ENCODE assay signal across 19 cellular contexts in genomic region chrX:108022491-108023089, GRCh38. TPM values are rescaled to one million over a fixed set of nuclear protein-coding genes. Genes with fewer than 3 reads are reported as not detected.
DNase-seq lines count a peak whose midpoint lies in the region; TF ChIP-seq lines count a peak whose summit lies in the region.
"Had no signal": no experiment of that assay in that cellular context is flagged by ENCODE, and none has a peak within 500 bp of the region (broad histone marks: within the 10 kb centered on the region; RNA-seq: fewer than 3 reads in every experiment).

No MANE protein-coding gene starts in this region.

- no peak overlapping the region for H3K9ac ChIP-seq in mammary epithelial cell (ENCODE audit: insufficient read depth, low read length)
- H3K9ac ChIP-seq: KMS-11 had no signal

- H3K27ac Mint-ChIP-seq in MCF 10A (ENCODE audit: low read depth, unreplicated experiment): no peak overlapping the region
- peak overlapping the region; percentile 81 for H3K27ac Mint-ChIP-seq in stimulated activated naive CD8-positive, alpha-beta T cell treated with anti-CD3 and anti-CD28 coated beads, Interleukin-15, Interleukin-2, amounts not matched to agents 100 ng/mL and 50 ng/mL, for 24 hours

- H3K4me3 ChIP-seq in mammary epithelial cell (replicated peaks in 1 of 3; ENCODE audit: insufficient read depth in 1 of 3, low read depth in 2 of 3, low read length in 3 of 3) (no peak overlapping the region), SJSA1 (no peak overlapping the region), vagina (no peak overlapping the region)
- H3K4me3 ChIP-seq: body of pancreas, esophagus muscularis mucosa, right atrium auricular region had no signal

- no peak overlapping the region for H3K4me3 Mint-ChIP-seq in MCF 10A (ENCODE audit: unreplicated experiment)
- H3K4me3 Mint-ChIP-seq in stimulated activated naive CD8-positive, alpha-beta T cell treated with anti-CD3 and anti-CD28 coated beads, Interleukin-15, Interleukin-2, amounts not matched to agents 100 ng/mL and 50 ng/mL, for 24 hours: peak overlapping the region; percentile 47

- intact Hi-C loops in mammary epithelial cell (cut with micrococcal nuclease) (no loop called here), MCF 10A (cut with micrococcal nuclease) (no loop called here), vagina (cut with DNase I) (no loop called here)

- no peaks in the 10 kb centered on the region for H4K20me1 ChIP-seq in mammary epithelial cell (ENCODE audit: insufficient read depth, low read length)

- peak overlapping the region; percentile 9 for H2AFZ ChIP-seq in mammary epithelial cell (ENCODE audit: low read depth, low read length)

- BruUV-seq in mammary epithelial cell (replicated peaks; lab: Mats Ljungman, UMichigan): no TSS peak
- BruUV-seq in MCF 10A (replicated peaks; lab: Mats Ljungman, UMichigan): no TSS peak

- H3K27me3 ChIP-seq in mammary epithelial cell (ENCODE audit: insufficient read depth, low read length): no peaks in the 10 kb centered on the region
- H3K27me3 ChIP-seq in SJSA1 (replicated peaks): no peaks in the 10 kb centered on the region
- H3K27me3 ChIP-seq in vagina: no peaks in the 10 kb centered on the region
- H3K27me3 ChIP-seq: body of pancreas, right atrium auricular region had no signal

- H3K9me3 ChIP-seq in mammary epithelial cell (replicated peaks; ENCODE audit: insufficient read depth, low read length): no peaks in the 10 kb centered on the region
- H3K9me3 ChIP-seq in SJSA1 (replicated peaks): no peaks in the 10 kb centered on the region
- H3K9me3 ChIP-seq in vagina: no peaks in the 10 kb centered on the region
- H3K9me3 ChIP-seq: body of pancreas, esophagus muscularis mucosa, right atrium auricular region had no signal

- H3K36me3 ChIP-seq in mammary epithelial cell (ENCODE audit: insufficient read depth, low read length) (no peaks in the 10 kb centered on the region), SJSA1 (no peaks in the 10 kb centered on the region), vagina (no peaks in the 10 kb centered on the region)
- H3K36me3 ChIP-seq: esophagus muscularis mucosa, right atrium auricular region had no signal

- H3K4me1 Mint-ChIP-seq in MCF 10A (ENCODE audit: insufficient read depth, unreplicated experiment): no peaks in the 10 kb centered on the region
- peaks cover 77% of the 10 kb centered on the region for H3K4me1 Mint-ChIP-seq in stimulated activated naive CD8-positive, alpha-beta T cell treated with anti-CD3 and anti-CD28 coated beads, Interleukin-15, Interleukin-2, amounts not matched to agents 100 ng/mL and 50 ng/mL, for 24 hours (ENCODE audit: low read depth)

- H3K4me1 ChIP-seq in mammary epithelial cell (ENCODE audit: insufficient read depth, low read length) (peaks cover 7% of the 10 kb centered on the region), SJSA1 (replicated peaks) (peaks cover 13% of the 10 kb centered on the region), vagina (no peaks in the 10 kb centered on the region)
- H3K4me1 ChIP-seq: body of pancreas, esophagus muscularis mucosa, right atrium auricular region had no signal

- POLR2A ChIA-PET in MCF 10A (lab: Yijun Ruan, JAX): interaction anchor here (0.9 to 1.0 kb wide), 2 partner anchors 28 to 48 kb away, joined by 3 read pairs; no protein-coding TSS in a partner anchor

- CTCF ChIA-PET in mammary epithelial cell (lab: Charles Lee; ENCODE audit: low non-redundant PET): no interaction called here
- CTCF ChIA-PET in MCF 10A (lab: Yijun Ruan, JAX): interaction anchor here (1.7 to 3.5 kb wide), 2 partner anchors 21 to 48 kb away, joined by 5 to 30 read pairs; no protein-coding TSS in a partner anchor

- no peak for TF ChIP-seq POLR2A in vagina (IDR thresholded peaks at IDR 0.05)

- H3K27me3 Mint-ChIP-seq in MCF 10A (ENCODE audit: insufficient read depth, unreplicated experiment): peaks cover 73% of the 10 kb centered on the region
- no peaks in the 10 kb centered on the region for H3K27me3 Mint-ChIP-seq in stimulated activated naive CD8-positive, alpha-beta T cell treated with anti-CD3 and anti-CD28 coated beads, Interleukin-15, Interleukin-2, amounts not matched to agents 100 ng/mL and 50 ng/mL, for 24 hours

- no peaks in the 10 kb centered on the region for H3K9me3 Mint-ChIP-seq in MCF 10A (ENCODE audit: unreplicated experiment)
- no peaks in the 10 kb centered on the region for H3K9me3 Mint-ChIP-seq in stimulated activated naive CD8-positive, alpha-beta T cell treated with anti-CD3 and anti-CD28 coated beads, Interleukin-15, Interleukin-2, amounts not matched to agents 100 ng/mL and 50 ng/mL, for 24 hours

- dilution Hi-C loops in mammary epithelial cell (cut with HindIII; ENCODE audit: low sequenced_read_pairs): no loop called here

- H3K36me3 Mint-ChIP-seq in MCF 10A (ENCODE audit: insufficient read depth, unreplicated experiment): peaks cover 6% of the 10 kb centered on the region
- no peaks in the 10 kb centered on the region for H3K36me3 Mint-ChIP-seq in stimulated activated naive CD8-positive, alpha-beta T cell treated with anti-CD3 and anti-CD28 coated beads, Interleukin-15, Interleukin-2, amounts not matched to agents 100 ng/mL and 50 ng/mL, for 24 hours (ENCODE audit: low read depth)

- H3K4me2 ChIP-seq in mammary epithelial cell (ENCODE audit: insufficient read depth, low read depth, low read length): no peak overlapping the region
- H3K4me2 ChIP-seq: KMS-11 had no signal

- H3K79me2 ChIP-seq in mammary epithelial cell (ENCODE audit: insufficient read depth, low read length): no peaks in the 10 kb centered on the region

- in situ Hi-C loops in mammary epithelial cell (cut with MboI; ENCODE audit: low sequenced_read_pairs in 2 of 2): no loop called here

- peak; percentile 10 for DNase-seq in mammary epithelial cell
- no peak for DNase-seq in MCF 10A (ENCODE audit: unreplicated experiment)
- DNase-seq in SJSA1 (ENCODE audit: low read depth in 1 of 2, low spot score in 2 of 2): no peak
- DNase-seq in dermis microvascular lymphatic vessel endothelial cell (ENCODE audit: low read depth in 2 of 2): peak; percentile 7 to 64
- DNase-seq in NCI-H1694 treated with DMSO at 0.1 percent for 48 hours (lab: John Stamatoyannopoulos, UW): no peak
- no peak for DNase-seq in vagina (ENCODE audit: extremely low spot score in 2 of 2)
- DNase-seq in NCI-H1092 treated with DMSO at 0.1 percent for 48 hours (lab: John Stamatoyannopoulos, UW): no peak
- DNase-seq: body of pancreas, COR-L47, left ventricle myocardium superior, NCI-H1048, NCI-H2081 treated with DMSO at 0.1 percent for 48 hours, NCI-H524 treated with DMSO at 0.1 percent for 48 hours had no signal

- H3K27ac ChIP-seq in mammary epithelial cell (ENCODE audit: insufficient read depth, low read depth, low read length): no peak overlapping the region
- peak overlapping the region; percentile 56 for H3K27ac ChIP-seq in SJSA1
- H3K27ac ChIP-seq in vagina: no peak overlapping the region
- H3K27ac ChIP-seq: body of pancreas, esophagus muscularis mucosa, KMS-11, right atrium auricular region had no signal

- TF ChIP-seq CTCF in mammary epithelial cell (conservative IDR thresholded peaks at IDR 0.05 in 1 of 2, IDR thresholded peaks at IDR 0.05 in 1 of 2; ENCODE audit: extremely low read depth in 1 of 2, insufficient read depth in 1 of 2, low read depth in 1 of 2, low read length in 2 of 2): no peak
- no peak for TF ChIP-seq CTCF in MCF 10A (IDR thresholded peaks at IDR 0.05; ENCODE audit: unreplicated experiment)
- no peak for TF ChIP-seq CTCF in vagina (IDR thresholded peaks at IDR 0.05)

- 86% methylated on average over 1 of the region's 1 CpG for WGBS in mammary epithelial cell (ENCODE audit: low coverage, missing lambda C conversion rate)

RNA-seq across cellular contexts. Expression of gene VSIG1, which starts 22.3 kb away (rescaled TPM):
- total RNA-seq in mammary epithelial cell: 1 to 10 TPM in 1 of 2 donors, under 1 TPM in 1; 0.83 to 3.5 TPM
- 1.6 TPM for polyA plus RNA-seq in mammary epithelial cell
- polyA minus RNA-seq in mammary epithelial cell: 0.62 TPM
- total RNA-seq in MCF 10A (2022): 1.2 and 1.8 TPM in 2 replicates
- 0.22 and 0.37 TPM in 2 replicates for total RNA-seq in SJSA1 (2014; rRNA removed; shearing (Covaris generic))
- total RNA-seq in dermis microvascular lymphatic vessel endothelial cell: 0.13 TPM in 2 replicates
- 0.25 TPM for total RNA-seq in vagina
- total RNA-seq: left ventricle myocardium superior, right atrium auricular region had no signal

RNA-seq across cellular contexts. Expression of gene TEX13B, which starts 40.4 kb away (rescaled TPM):
- not detected for total RNA-seq in mammary epithelial cell
- polyA plus RNA-seq in mammary epithelial cell: not detected
- not detected for polyA minus RNA-seq in mammary epithelial cell
- total RNA-seq in MCF 10A (2022): not detected in 2 replicates
- total RNA-seq in SJSA1 (2014; rRNA removed; shearing (Covaris generic)): not detected in 2 replicates
- total RNA-seq in dermis microvascular lymphatic vessel endothelial cell: not detected in 2 replicates
- total RNA-seq in vagina: not detected
- total RNA-seq: body of pancreas, esophagus muscularis mucosa, left ventricle myocardium superior, omental fat pad, right atrium auricular region, urinary bladder had no signal
- polyA plus RNA-seq: urinary bladder had no signal

Comparison
In these comparisons a context has a peak if more than half of its experiments do, and no peak if none do; other contexts are left out.
1. DNase-seq: peak in mammary epithelial cell (single experiment) and dermis microvascular lymphatic vessel endothelial cell (2 of 2); none in MCF 10A (single experiment), SJSA1 (0 of 2), NCI-H1694 treated with DMSO at 0.1 percent for 48 hours (single experiment), vagina (0 of 2) and NCI-H1092 treated with DMSO at 0.1 percent for 48 hours (single experiment).